19 cellular contexts compared by ENCODE assay signal in the genomic region with DNA sequence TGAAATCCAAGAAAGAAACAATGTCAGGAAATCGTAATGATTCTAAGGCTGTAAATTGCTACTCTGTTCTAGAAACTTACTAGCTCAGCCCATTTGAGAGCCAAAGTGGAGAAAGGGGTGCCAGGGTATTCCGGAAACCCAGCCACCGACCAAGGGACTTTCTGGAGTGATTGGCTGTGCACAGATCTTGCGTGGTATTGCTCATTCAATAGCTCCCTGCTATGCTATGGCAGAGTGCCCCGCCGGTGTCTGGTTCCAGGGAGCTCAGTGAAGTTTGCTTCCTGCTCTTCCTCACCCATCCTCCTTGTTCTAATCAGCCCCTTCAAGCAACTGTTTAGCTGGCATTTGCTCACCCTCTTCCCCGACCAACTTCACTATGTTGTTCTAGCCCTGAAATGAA.
DNase-seq lines count a peak whose midpoint lies in the region; ATAC-seq, FAIRE-seq and TF ChIP-seq lines count a peak whose summit lies in the region.
"Had no signal": no experiment of that assay in that cellular context is flagged by ENCODE, and none has a peak within 500 bp of the region (broad histone marks: within the 10 kb centered on the region; RNA-seq: fewer than 3 reads in every experiment).

No MANE protein-coding gene starts in this region.

- no peaks in the 10 kb centered on the region for H3K36me3 ChIP-seq in bronchial epithelial cell (ENCODE audit: control insufficient read depth, insufficient read depth, low read length)
- H3K36me3 ChIP-seq: HAP-1 had no signal

- TF ChIP-seq CTCF in bronchial epithelial cell (IDR thresholded peaks at IDR 0.05; ENCODE audit: insufficient read depth, low read length, severe bottlenecking) (no peak), omental fat pad (IDR thresholded peaks at IDR 0.05) (no peak)

- no peak overlapping the region for H3K27ac Mint-ChIP-seq in effector memory CD8-positive, alpha-beta T cell

- no peaks in the 10 kb centered on the region for H3K27me3 ChIP-seq in bronchial epithelial cell (ENCODE audit: control insufficient read depth, insufficient read depth, low read length)

- H3K4me1 Mint-ChIP-seq in effector memory CD8-positive, alpha-beta T cell (ENCODE audit: low read depth in 2 of 2): no peaks in the 10 kb centered on the region

- H3K4me3 Mint-ChIP-seq in effector memory CD8-positive, alpha-beta T cell: no peak overlapping the region

- peaks cover 14 to 26% of the 10 kb centered on the region in 2 donors for H3K27me3 Mint-ChIP-seq in effector memory CD8-positive, alpha-beta T cell

- DNase-seq in Ammon's horn (ENCODE audit: low spot score) (peak; percentile 72), bronchial epithelial cell (ENCODE audit: low read depth) (no peak), hypothalamus (lab: John Stamatoyannopoulos, UW) (peak in 31 of 51 donors; percentile 1 to 60 (median 24)), omental fat pad (ENCODE audit: low spot score) (no peak), HEK293T (ENCODE audit: extremely low spot score) (no peak), T-helper 1 cell (no peak), NCI-H1048 (lab: John Stamatoyannopoulos, UW) (no peak)
- no peak for DNase-seq in effector memory CD8-positive, alpha-beta T cell
- DNase-seq: COR-L47, NCI-H146, NCI-H2107, NCI-H226, NCI-H526 treated with DMSO at 0.1 percent for 48 hours, OCI-M1, RPMI8226 had no signal

- peak; percentile 56 for ATAC-seq in omental fat pad (ENCODE audit: low FRiP score)
- no peak for ATAC-seq in effector memory CD8-positive, alpha-beta T cell (replicated peaks)
- ATAC-seq: K562 had no signal

- CTCF ChIA-PET in HEK293T (lab: Yijun Ruan, JAX): no interaction called here

- no peaks in the 10 kb centered on the region for H3K9me3 Mint-ChIP-seq in effector memory CD8-positive, alpha-beta T cell

- POLR2A ChIA-PET in HEK293T (lab: Yijun Ruan, JAX): no interaction called here

- FAIRE-seq in bronchial epithelial cell (lab: Jason Lieb, UNC): peak; percentile 36
- FAIRE-seq: A204.1, GM18507, K562 had no signal

- no peaks in the 10 kb centered on the region for H3K36me3 Mint-ChIP-seq in effector memory CD8-positive, alpha-beta T cell (ENCODE audit: insufficient read depth)

- no peak overlapping the region for H3K4me3 ChIP-seq in bronchial epithelial cell (ENCODE audit: low read depth, low read length)
- H3K4me3 ChIP-seq: HAP-1, K562 had no signal

TF ChIP-seq in HEK293T, 16 proteins besides CTCF, POLR2A, EP300 and RAD21:
- TF ChIP-seq, protein P1, sequence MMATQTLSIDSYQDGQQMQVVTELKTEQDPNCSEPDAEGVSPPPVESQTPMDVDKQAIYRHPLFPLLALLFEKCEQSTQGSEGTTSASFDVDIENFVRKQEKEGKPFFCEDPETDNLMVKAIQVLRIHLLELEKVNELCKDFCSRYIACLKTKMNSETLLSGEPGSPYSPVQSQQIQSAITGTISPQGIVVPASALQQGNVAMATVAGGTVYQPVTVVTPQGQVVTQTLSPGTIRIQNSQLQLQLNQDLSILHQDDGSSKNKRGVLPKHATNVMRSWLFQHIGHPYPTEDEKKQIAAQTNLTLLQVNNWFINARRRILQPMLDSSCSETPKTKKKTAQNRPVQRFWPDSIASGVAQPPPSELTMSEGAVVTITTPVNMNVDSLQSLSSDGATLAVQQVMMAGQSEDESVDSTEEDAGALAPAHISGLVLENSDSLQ (IDR thresholded peaks at IDR 0.05): no peak
- TF ChIP-seq L3MBTL2 (conservative IDR thresholded peaks at IDR 0.05) (no peak), TARDBP (IDR thresholded peaks at IDR 0.05) (no peak), ELF4 (IDR thresholded peaks at IDR 0.05) (no peak), CTBP1 (IDR thresholded peaks at IDR 0.05; ENCODE audit: borderline replicate concordance) (no peak), LEF1 (IDR thresholded peaks at IDR 0.05; ENCODE audit: borderline replicate concordance) (no peak), SUZ12 (IDR thresholded peaks at IDR 0.05) (no peak), HDGF (IDR thresholded peaks at IDR 0.05; ENCODE audit: borderline replicate concordance) (no peak), ZNF384 (IDR thresholded peaks at IDR 0.05) (no peak), ARNT (IDR thresholded peaks at IDR 0.05) (no peak), BHLHE40 (IDR thresholded peaks at IDR 0.05; ENCODE audit: borderline replicate concordance) (no peak), FOXK2 (IDR thresholded peaks at IDR 0.05) (no peak), FOXM1 (IDR thresholded peaks at IDR 0.05; ENCODE audit: borderline replicate concordance) (no peak), FOXA1 (IDR thresholded peaks at IDR 0.05) (no peak), SP1 (IDR thresholded peaks at IDR 0.05) (no peak), NFRKB (IDR thresholded peaks at IDR 0.05) (no peak)
TF ChIP-seq in HEK293T: peak in this region for 0.

Comparison
In these comparisons a context has a peak if more than half of its experiments do, and no peak if none do; other contexts are left out.
1. DNase-seq: peak in Ammon's horn (single experiment) and hypothalamus (31 of 51); none in bronchial epithelial cell (single experiment), omental fat pad (single experiment), effector memory CD8-positive, alpha-beta T cell (0 of 3), HEK293T (single experiment), T-helper 1 cell (0 of 5) and NCI-H1048 (single experiment).